In genomic region chr19:57769345-57770131, GRCh38 we compare ENCODE assay signal across 8 cellular contexts. TPM values are rescaled to one million over a fixed set of nuclear protein-coding genes. Genes with fewer than 3 reads are reported as not detected.
A peak's percentile ranks its signal among the peaks of the same experiment; 100 is the strongest.
DNase-seq lines count a peak whose midpoint lies in the region; ATAC-seq, FAIRE-seq and TF ChIP-seq lines count a peak whose summit lies in the region.

Gene ZNF586 (plus strand): TSS chr19:57769676. CDS start chr19:57769843, 167 bp downstream.

- 2 to 5% (median 4%) methylated on average over 55 to 61 of the region's 61 CpGs for WGBS in small intestine, 3 donors

- no peak for TF ChIP-seq CTCF in VCaP (conservative IDR thresholded peaks at IDR 0.05)
- TF ChIP-seq CTCF in breast epithelium (IDR thresholded peaks at IDR 0.05) = no peak

- TF ChIP-seq POLR2A in breast epithelium (IDR thresholded peaks at IDR 0.05) = no peak

- H3K4me3 ChIP-seq in breast epithelium (peak within 1 kb of the TSS; percentile 78 to 96 (median 92)), iPS-20b (ENCODE audit: low read length) (peak within 1 kb of the TSS; percentile 68), small intestine (ENCODE audit: low read depth in 1 of 2, low read length in 2 of 2) (peak within 1 kb of the TSS; percentile 77 to 93)

- FAIRE-seq in small intestine (lab: Jason Lieb, UNC) = no peak

- DNase-seq in NCI-H2107 (lab: John Stamatoyannopoulos, UW) (peak; percentile 78), breast epithelium (ENCODE audit: low spot score in 2 of 2) (peak; percentile 84 to 87), small intestine (peak; percentile 93), NCI-H1436 treated with DMSO at 0.1 percent for 48 hours (lab: John Stamatoyannopoulos, UW) (no peak)

- H3K36me3 ChIP-seq in breast epithelium (no peaks in the 10 kb centered on the region), iPS-20b (ENCODE audit: insufficient read depth, low read depth, low read length) (peaks cover 12% of the 10 kb centered on the region; the same call in 1 of the 2 replicates), small intestine (ENCODE audit: control insufficient read depth in 2 of 2, insufficient read depth in 2 of 2, low read length in 2 of 2) (peaks cover 6 to 9% of the 10 kb centered on the region in 2 donors)

- ATAC-seq in GM18508 (IDR thresholded peaks at IDR 0.05; ENCODE audit: insufficient read depth, unreplicated experiment) (peak; percentile 92), HG02981 (IDR thresholded peaks at IDR 0.05; ENCODE audit: unreplicated experiment) (peak; percentile 97)

- intact Hi-C loops in breast epithelium (cut with DNase I; ENCODE audit: low total_unique reads) = no loop called here

- no peaks in the 10 kb centered on the region for H3K27me3 ChIP-seq in breast epithelium
- H3K27me3 ChIP-seq in iPS-20b (ENCODE audit: insufficient read depth, low read length) = no peaks in the 10 kb centered on the region
- no peaks in the 10 kb centered on the region for H3K27me3 ChIP-seq in small intestine (ENCODE audit: control insufficient read depth in 2 of 2, insufficient read depth in 2 of 2, low read length in 2 of 2)

- H3K4me1 ChIP-seq in breast epithelium (no peaks in the 10 kb centered on the region), iPS-20b (ENCODE audit: insufficient read depth, low read length) (no peaks in the 10 kb centered on the region), small intestine (ENCODE audit: control insufficient read depth in 2 of 2, insufficient read depth in 1 of 2, low read depth in 1 of 2, low read length in 1 of 2) (peaks cover 3 to 14% of the 10 kb centered on the region in 2 donors)

- H3K9ac ChIP-seq in iPS-20b (ENCODE audit: low read depth, low read length) = peak within 1 kb of the TSS; percentile 49

- H3K9me3 ChIP-seq in breast epithelium = peaks cover 49 to 64% of the 10 kb centered on the region in 2 donors
- no peaks in the 10 kb centered on the region for H3K9me3 ChIP-seq in iPS-20b (ENCODE audit: insufficient read depth, low read depth, low read length)
- H3K9me3 ChIP-seq in small intestine (ENCODE audit: control insufficient read depth, low read depth) = peaks cover 2% of the 10 kb centered on the region

- H3K27ac ChIP-seq in VCaP (peak within 1 kb of the TSS; percentile 92), breast epithelium (peak within 1 kb of the TSS; percentile 88 to 92), iPS-20b (ENCODE audit: low read length) (no peak within 1 kb of the TSS), small intestine (ENCODE audit: low read depth in 1 of 2, low read length in 1 of 2) (peak within 1 kb of the TSS; percentile 49 to 80)

RNA-seq across cellular contexts. Expression of gene ZNF586, which starts in this region (rescaled TPM):
- 10 to 100 TPM in 2 of 3 donors, 1 to 10 TPM in 1; 9.9 to 40.5 (median 13.4) TPM for total RNA-seq in breast epithelium
- 1 to 10 TPM; 6.2 to 8.9 (median 7.1) TPM for polyA plus RNA-seq in small intestine
